Comparison of ENCODE assay signal across 8 cellular contexts in genomic region chr16:4846503-4846900, GRCh38. TPM values are rescaled to one million over a fixed set of nuclear protein-coding genes. Genes with fewer than 3 reads are reported as not detected.
DNase-seq lines count a peak whose midpoint lies in the region; ATAC-seq, FAIRE-seq and TF ChIP-seq lines count a peak whose summit lies in the region.

No MANE protein-coding gene starts in this region.

- no peaks in the 10 kb centered on the region for H3K36me3 Mint-ChIP-seq in astrocyte (ENCODE audit: low read depth, unreplicated experiment)

- H4K20me1 ChIP-seq in OCI-LY3 (ENCODE audit: insufficient read depth, low read length) (peaks cover 36% of the 10 kb centered on the region), astrocyte (ENCODE audit: insufficient read depth, low read length) (peaks cover 76% of the 10 kb centered on the region)

- H3K4me2 ChIP-seq in OCI-LY3 (ENCODE audit: low read length) (peak overlapping the region; percentile 87), astrocyte (ENCODE audit: low read length) (peak overlapping the region; percentile 94)

- no peak for FAIRE-seq in astrocyte (lab: Jason Lieb, UNC)

- DNase-seq in NOMO-1 (lab: John Stamatoyannopoulos, UW; ENCODE audit: unreplicated experiment in 2 of 2) (peak; percentile 6 to 43), NOMO-1 treated with dmso at 0.1 percent for 144 hours (lab: John Stamatoyannopoulos, UW; ENCODE audit: unreplicated experiment) (no peak), astrocyte (ENCODE audit: low read depth) (peak; percentile 60), iPS DF 6.9 (ENCODE audit: low read depth, low spot score) (no peak), renal cortical epithelial cell (ENCODE audit: low read depth) (peak; percentile 67), NCI-H2196 (lab: John Stamatoyannopoulos, UW; ENCODE audit: unreplicated experiment) (no peak)

- H2AFZ ChIP-seq in OCI-LY3 (ENCODE audit: low read depth, low read length), result no peak overlapping the region
- peak overlapping the region; percentile 43 for H2AFZ ChIP-seq in astrocyte (ENCODE audit: low read depth, low read length)

- H3K9ac ChIP-seq in OCI-LY3 (ENCODE audit: low read length) (peak overlapping the region; percentile 93), astrocyte (ENCODE audit: low read length) (peak overlapping the region; percentile 94)

- H3K4me1 ChIP-seq in OCI-LY3 (ENCODE audit: low read length) (peaks cover 26% of the 10 kb centered on the region), astrocyte (ENCODE audit: insufficient read depth, low read length) (peaks cover 20% of the 10 kb centered on the region), iPS DF 6.9 (ENCODE audit: control insufficient read depth, insufficient read depth, low read length) (no peaks in the 10 kb centered on the region)

- H3K79me2 ChIP-seq in OCI-LY3 (ENCODE audit: low read length) (peaks cover 81% of the 10 kb centered on the region), astrocyte (ENCODE audit: insufficient read depth, low read length) (peaks cover 83% of the 10 kb centered on the region)

- H3K27me3 Mint-ChIP-seq in astrocyte (ENCODE audit: low read depth, unreplicated experiment), result no peaks in the 10 kb centered on the region

- TF ChIP-seq CTCF in OCI-LY3 (IDR thresholded peaks at IDR 0.05; ENCODE audit: low read depth, low read length), result no peak
- TF ChIP-seq CTCF in astrocyte (IDR thresholded peaks at IDR 0.05; ENCODE audit: insufficient read depth, low read depth, low read length), result no peak

- peak overlapping the region; percentile 11 for H3K27ac Mint-ChIP-seq in astrocyte (ENCODE audit: unreplicated experiment)

- peak overlapping the region; percentile 61 for H3K27ac ChIP-seq in OCI-LY3 (ENCODE audit: low read length)
- peak overlapping the region; percentile 87 for H3K27ac ChIP-seq in astrocyte (ENCODE audit: low read depth, low read length)
- H3K27ac ChIP-seq in iPS DF 6.9 (ENCODE audit: low read length), result no peak overlapping the region

- peak overlapping the region; percentile 81 for H3K4me3 Mint-ChIP-seq in astrocyte (ENCODE audit: unreplicated experiment)

- H3K9me3 ChIP-seq in OCI-LY3 (ENCODE audit: insufficient read depth, low read length) (no peaks in the 10 kb centered on the region), astrocyte (ENCODE audit: insufficient read depth, low read depth, low read length) (no peaks in the 10 kb centered on the region), iPS DF 6.9 (ENCODE audit: control insufficient read depth, insufficient read depth, low read length) (no peaks in the 10 kb centered on the region)

- peak overlapping the region; percentile 99 for H3K4me3 ChIP-seq in OCI-LY3 (ENCODE audit: low read length)
- peak overlapping the region; percentile 84 for H3K4me3 ChIP-seq in astrocyte (ENCODE audit: insufficient read depth, low read depth, low read length)
- peak overlapping the region; percentile 76 for H3K4me3 ChIP-seq in iPS DF 6.9 (ENCODE audit: low read length)

- WGBS in iPS DF 6.9 (ENCODE audit: insufficient coverage, insufficient read length), result no CpG with 5 or more reads among the region's 27 CpGs

- H3K4me1 Mint-ChIP-seq in astrocyte (ENCODE audit: low read depth, unreplicated experiment), result peaks cover 23% of the 10 kb centered on the region

- peak; percentile 22 for ATAC-seq in HG02763 (IDR thresholded peaks at IDR 0.05; ENCODE audit: unreplicated experiment)

- H3K36me3 ChIP-seq in OCI-LY3 (replicated peaks; ENCODE audit: low read depth, low read length) (peaks cover 30% of the 10 kb centered on the region), astrocyte (ENCODE audit: insufficient read depth, low read length) (peaks cover 26% of the 10 kb centered on the region), iPS DF 6.9 (ENCODE audit: control insufficient read depth, insufficient read depth, low read length) (peaks cover 7% of the 10 kb centered on the region)

- H3K27me3 ChIP-seq in OCI-LY3 (ENCODE audit: low read depth, low read length) (no peaks in the 10 kb centered on the region), astrocyte (ENCODE audit: insufficient read depth, low read length) (no peaks in the 10 kb centered on the region), iPS DF 6.9 (ENCODE audit: control insufficient read depth, insufficient read depth, low read length) (no peaks in the 10 kb centered on the region)

- no peaks in the 10 kb centered on the region for H3K9me3 Mint-ChIP-seq in astrocyte (ENCODE audit: unreplicated experiment)

RNA-seq across cellular contexts. Expression of gene GLYR1, which starts 0.6 kb away (rescaled TPM):
- total RNA-seq in astrocyte (69.9 and 77.8 TPM in 2 replicates), renal cortical epithelial cell (57.1 and 106 TPM in 2 replicates)

RNA-seq across cellular contexts. Expression of gene UBN1, which starts 0.8 kb away (rescaled TPM):
- 42.9 and 45.3 TPM in 2 replicates for total RNA-seq in astrocyte
- total RNA-seq in renal cortical epithelial cell, result 18.2 and 33.1 TPM in 2 replicates

RNA-seq across cellular contexts. Expression of gene ROGDI, which starts 44.1 kb away (rescaled TPM):
- total RNA-seq in astrocyte, result 33.6 and 38.0 TPM in 2 replicates
- total RNA-seq in renal cortical epithelial cell, result 16.3 and 24.5 TPM in 2 replicates

RNA-seq across cellular contexts. Expression of gene SMIM22, which starts 51.3 kb away (rescaled TPM):
- total RNA-seq in astrocyte (not detected in 2 replicates), renal cortical epithelial cell (16.7 TPM in 1 of 2 replicates, not detected in the other)

RNA-seq across cellular contexts. Expression of gene SEPTIN12, which starts 58.4 kb away (rescaled TPM):
- total RNA-seq in astrocyte (4.4 and 5.9 TPM in 2 replicates), renal cortical epithelial cell (not detected in 2 replicates)

Comparison
In these comparisons a context has a peak if more than half of its experiments do, and no peak if none do; other contexts are left out.
1. DNase-seq: peak in NOMO-1 (2 of 2), astrocyte (single experiment) and renal cortical epithelial cell (single experiment); none in NOMO-1 treated with dmso at 0.1 percent for 144 hours (single experiment), iPS DF 6.9 (single experiment) and NCI-H2196 (single experiment).
2. Peak in every context shown above with its lines, with median percentiles within 50 percentile points of each other: H3K4me3 ChIP-seq.